In the genomic region with DNA sequence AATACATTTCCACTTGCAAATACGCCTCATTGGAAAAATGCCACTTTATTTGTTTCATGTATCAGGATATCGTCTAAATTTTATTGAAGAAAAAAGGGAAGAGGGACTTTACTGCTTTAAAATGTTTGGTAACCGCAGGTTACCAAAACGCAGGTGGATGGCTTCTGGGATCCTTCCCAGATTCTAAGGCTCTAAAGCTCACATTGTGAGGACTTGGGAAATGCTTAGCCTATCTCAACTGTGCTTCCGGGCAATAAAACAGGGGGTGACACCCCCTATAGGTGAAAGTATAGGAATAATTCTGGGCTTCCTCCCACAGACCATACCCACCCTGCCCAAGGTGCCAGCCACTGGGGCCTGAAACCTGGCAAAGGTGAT, we compare ENCODE assay signal across 2 cellular contexts.
TF ChIP-seq lines count a peak whose summit lies in the region.

No MANE protein-coding gene starts in this region.

TF ChIP-seq in HCT116, 20 proteins besides CTCF, POLR2A, EP300 and RAD21:
- TF ChIP-seq SRF (IDR thresholded peaks at IDR 0.05; ENCODE audit: low read depth) (no peak), EZH2 (IDR thresholded peaks at IDR 0.05) (no peak), JUND (IDR thresholded peaks at IDR 0.05) (no peak), ZFX (IDR thresholded peaks at IDR 0.05) (no peak), CEBPB (IDR thresholded peaks at IDR 0.05; ENCODE audit: low read depth) (no peak), EZH2phosphoT487 (IDR thresholded peaks at IDR 0.05; ENCODE audit: borderline replicate concordance) (no peak), EGR1 (IDR thresholded peaks at IDR 0.05; ENCODE audit: low read depth) (no peak), TCF7L2 (IDR thresholded peaks at IDR 0.05; ENCODE audit: borderline replicate concordance, extremely low read depth, insufficient read depth, insufficient read length) (no peak), SIN3A (IDR thresholded peaks at IDR 0.05; ENCODE audit: low read depth) (no peak), ZNF274 (IDR thresholded peaks at IDR 0.05; ENCODE audit: low read depth, low read length) (no peak), CBX3 (IDR thresholded peaks at IDR 0.05; ENCODE audit: low read depth) (no peak), FOSL1 (IDR thresholded peaks at IDR 0.05; ENCODE audit: low read depth) (no peak), POLR2AphosphoS5 (IDR thresholded peaks at IDR 0.05; ENCODE audit: low read depth, low read length) (no peak)
- TF ChIP-seq, protein P1, sequence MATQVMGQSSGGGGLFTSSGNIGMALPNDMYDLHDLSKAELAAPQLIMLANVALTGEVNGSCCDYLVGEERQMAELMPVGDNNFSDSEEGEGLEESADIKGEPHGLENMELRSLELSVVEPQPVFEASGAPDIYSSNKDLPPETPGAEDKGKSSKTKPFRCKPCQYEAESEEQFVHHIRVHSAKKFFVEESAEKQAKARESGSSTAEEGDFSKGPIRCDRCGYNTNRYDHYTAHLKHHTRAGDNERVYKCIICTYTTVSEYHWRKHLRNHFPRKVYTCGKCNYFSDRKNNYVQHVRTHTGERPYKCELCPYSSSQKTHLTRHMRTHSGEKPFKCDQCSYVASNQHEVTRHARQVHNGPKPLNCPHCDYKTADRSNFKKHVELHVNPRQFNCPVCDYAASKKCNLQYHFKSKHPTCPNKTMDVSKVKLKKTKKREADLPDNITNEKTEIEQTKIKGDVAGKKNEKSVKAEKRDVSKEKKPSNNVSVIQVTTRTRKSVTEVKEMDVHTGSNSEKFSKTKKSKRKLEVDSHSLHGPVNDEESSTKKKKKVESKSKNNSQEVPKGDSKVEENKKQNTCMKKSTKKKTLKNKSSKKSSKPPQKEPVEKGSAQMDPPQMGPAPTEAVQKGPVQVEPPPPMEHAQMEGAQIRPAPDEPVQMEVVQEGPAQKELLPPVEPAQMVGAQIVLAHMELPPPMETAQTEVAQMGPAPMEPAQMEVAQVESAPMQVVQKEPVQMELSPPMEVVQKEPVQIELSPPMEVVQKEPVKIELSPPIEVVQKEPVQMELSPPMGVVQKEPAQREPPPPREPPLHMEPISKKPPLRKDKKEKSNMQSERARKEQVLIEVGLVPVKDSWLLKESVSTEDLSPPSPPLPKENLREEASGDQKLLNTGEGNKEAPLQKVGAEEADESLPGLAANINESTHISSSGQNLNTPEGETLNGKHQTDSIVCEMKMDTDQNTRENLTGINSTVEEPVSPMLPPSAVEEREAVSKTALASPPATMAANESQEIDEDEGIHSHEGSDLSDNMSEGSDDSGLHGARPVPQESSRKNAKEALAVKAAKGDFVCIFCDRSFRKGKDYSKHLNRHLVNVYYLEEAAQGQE (IDR thresholded peaks at IDR 0.05; ENCODE audit: low read depth), result no peak
- TF ChIP-seq, protein P2, sequence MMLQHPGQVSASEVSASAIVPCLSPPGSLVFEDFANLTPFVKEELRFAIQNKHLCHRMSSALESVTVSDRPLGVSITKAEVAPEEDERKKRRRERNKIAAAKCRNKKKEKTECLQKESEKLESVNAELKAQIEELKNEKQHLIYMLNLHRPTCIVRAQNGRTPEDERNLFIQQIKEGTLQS (IDR thresholded peaks at IDR 0.05), result no peak
- TF ChIP-seq, protein P3, sequence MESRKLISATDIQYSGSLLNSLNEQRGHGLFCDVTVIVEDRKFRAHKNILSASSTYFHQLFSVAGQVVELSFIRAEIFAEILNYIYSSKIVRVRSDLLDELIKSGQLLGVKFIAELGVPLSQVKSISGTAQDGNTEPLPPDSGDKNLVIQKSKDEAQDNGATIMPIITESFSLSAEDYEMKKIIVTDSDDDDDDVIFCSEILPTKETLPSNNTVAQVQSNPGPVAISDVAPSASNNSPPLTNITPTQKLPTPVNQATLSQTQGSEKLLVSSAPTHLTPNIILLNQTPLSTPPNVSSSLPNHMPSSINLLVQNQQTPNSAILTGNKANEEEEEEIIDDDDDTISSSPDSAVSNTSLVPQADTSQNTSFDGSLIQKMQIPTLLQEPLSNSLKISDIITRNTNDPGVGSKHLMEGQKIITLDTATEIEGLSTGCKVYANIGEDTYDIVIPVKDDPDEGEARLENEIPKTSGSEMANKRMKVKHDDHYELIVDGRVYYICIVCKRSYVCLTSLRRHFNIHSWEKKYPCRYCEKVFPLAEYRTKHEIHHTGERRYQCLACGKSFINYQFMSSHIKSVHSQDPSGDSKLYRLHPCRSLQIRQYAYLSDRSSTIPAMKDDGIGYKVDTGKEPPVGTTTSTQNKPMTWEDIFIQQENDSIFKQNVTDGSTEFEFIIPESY (IDR thresholded peaks at IDR 0.05; ENCODE audit: extremely low read depth, insufficient replicate concordance, low read length), result no peak
- TF ChIP-seq, protein P4, sequence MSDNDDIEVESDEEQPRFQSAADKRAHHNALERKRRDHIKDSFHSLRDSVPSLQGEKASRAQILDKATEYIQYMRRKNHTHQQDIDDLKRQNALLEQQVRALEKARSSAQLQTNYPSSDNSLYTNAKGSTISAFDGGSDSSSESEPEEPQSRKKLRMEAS (IDR thresholded peaks at IDR 0.05), result no peak

TF ChIP-seq in SK-N-SH treated with all-trans-retinoic acid at 6 μM for 48 hours, 23 proteins besides CTCF, POLR2A, EP300 and RAD21:
- TF ChIP-seq CSDC2 (CRISPR knock-in tag; IDR thresholded peaks at IDR 0.05) (no peak), BACH2 (CRISPR knock-in tag; IDR thresholded peaks at IDR 0.05; ENCODE audit: borderline replicate concordance) (no peak), TOX (CRISPR knock-in tag; IDR thresholded peaks at IDR 0.05; ENCODE audit: borderline replicate concordance) (no peak), ZNF70 (CRISPR knock-in tag; IDR thresholded peaks at IDR 0.05) (no peak), SNAI2 (CRISPR knock-in tag; IDR thresholded peaks at IDR 0.05) (no peak), ZFP3 (CRISPR knock-in tag; IDR thresholded peaks at IDR 0.05) (no peak), ZC3H10 (CRISPR knock-in tag; IDR thresholded peaks at IDR 0.05) (no peak)
- TF ChIP-seq, protein P5, sequence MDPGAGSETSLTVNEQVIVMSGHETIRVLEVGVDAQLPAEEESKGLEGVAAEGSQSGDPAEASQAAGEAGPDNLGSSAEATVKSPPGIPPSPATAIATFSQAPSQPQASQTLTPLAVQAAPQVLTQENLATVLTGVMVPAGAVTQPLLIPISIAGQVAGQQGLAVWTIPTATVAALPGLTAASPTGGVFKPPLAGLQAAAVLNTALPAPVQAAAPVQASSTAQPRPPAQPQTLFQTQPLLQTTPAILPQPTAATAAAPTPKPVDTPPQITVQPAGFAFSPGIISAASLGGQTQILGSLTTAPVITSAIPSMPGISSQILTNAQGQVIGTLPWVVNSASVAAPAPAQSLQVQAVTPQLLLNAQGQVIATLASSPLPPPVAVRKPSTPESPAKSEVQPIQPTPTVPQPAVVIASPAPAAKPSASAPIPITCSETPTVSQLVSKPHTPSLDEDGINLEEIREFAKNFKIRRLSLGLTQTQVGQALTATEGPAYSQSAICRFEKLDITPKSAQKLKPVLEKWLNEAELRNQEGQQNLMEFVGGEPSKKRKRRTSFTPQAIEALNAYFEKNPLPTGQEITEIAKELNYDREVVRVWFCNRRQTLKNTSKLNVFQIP (CRISPR knock-in tag; IDR thresholded peaks at IDR 0.05; ENCODE audit: borderline replicate concordance, low read depth), result no peak
- TF ChIP-seq, protein P6, sequence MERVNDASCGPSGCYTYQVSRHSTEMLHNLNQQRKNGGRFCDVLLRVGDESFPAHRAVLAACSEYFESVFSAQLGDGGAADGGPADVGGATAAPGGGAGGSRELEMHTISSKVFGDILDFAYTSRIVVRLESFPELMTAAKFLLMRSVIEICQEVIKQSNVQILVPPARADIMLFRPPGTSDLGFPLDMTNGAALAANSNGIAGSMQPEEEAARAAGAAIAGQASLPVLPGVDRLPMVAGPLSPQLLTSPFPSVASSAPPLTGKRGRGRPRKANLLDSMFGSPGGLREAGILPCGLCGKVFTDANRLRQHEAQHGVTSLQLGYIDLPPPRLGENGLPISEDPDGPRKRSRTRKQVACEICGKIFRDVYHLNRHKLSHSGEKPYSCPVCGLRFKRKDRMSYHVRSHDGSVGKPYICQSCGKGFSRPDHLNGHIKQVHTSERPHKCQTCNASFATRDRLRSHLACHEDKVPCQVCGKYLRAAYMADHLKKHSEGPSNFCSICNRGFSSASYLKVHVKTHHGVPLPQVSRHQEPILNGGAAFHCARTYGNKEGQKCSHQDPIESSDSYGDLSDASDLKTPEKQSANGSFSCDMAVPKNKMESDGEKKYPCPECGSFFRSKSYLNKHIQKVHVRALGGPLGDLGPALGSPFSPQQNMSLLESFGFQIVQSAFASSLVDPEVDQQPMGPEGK (CRISPR knock-in tag; IDR thresholded peaks at IDR 0.05; ENCODE audit: borderline replicate concordance), result no peak
- TF ChIP-seq, protein P7, sequence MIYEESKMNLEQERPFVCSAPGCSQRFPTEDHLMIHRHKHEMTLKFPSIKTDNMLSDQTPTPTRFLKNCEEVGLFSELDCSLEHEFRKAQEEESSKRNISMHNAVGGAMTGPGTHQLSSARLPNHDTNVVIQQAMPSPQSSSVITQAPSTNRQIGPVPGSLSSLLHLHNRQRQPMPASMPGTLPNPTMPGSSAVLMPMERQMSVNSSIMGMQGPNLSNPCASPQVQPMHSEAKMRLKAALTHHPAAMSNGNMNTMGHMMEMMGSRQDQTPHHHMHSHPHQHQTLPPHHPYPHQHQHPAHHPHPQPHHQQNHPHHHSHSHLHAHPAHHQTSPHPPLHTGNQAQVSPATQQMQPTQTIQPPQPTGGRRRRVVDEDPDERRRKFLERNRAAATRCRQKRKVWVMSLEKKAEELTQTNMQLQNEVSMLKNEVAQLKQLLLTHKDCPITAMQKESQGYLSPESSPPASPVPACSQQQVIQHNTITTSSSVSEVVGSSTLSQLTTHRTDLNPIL (CRISPR knock-in tag; IDR thresholded peaks at IDR 0.05; ENCODE audit: low read depth), result no peak
TF ChIP-seq in SK-N-SH treated with all-trans-retinoic acid at 6 μM for 48 hours: peak in this region for 0.
